In genomic region chr11:120798854-120799253, GRCh38 we compare ENCODE assay signal across 30 cellular contexts.
"Had no signal": no experiment of that assay in that cellular context is flagged by ENCODE, and none has a peak within 500 bp of the region (broad histone marks: within the 10 kb centered on the region; RNA-seq: fewer than 3 reads in every experiment).

No MANE protein-coding gene starts in this region.

- H3K36me3 Mint-ChIP-seq: activated CD8-positive, alpha-beta memory T cell treated with anti-CD3 and anti-CD28 coated beads, Interleukin-2, amount 10 ng/mL, durations not matched to agents 7 days and 5 days; activated naive CD4-positive, alpha-beta T cell treated with anti-CD3 and anti-CD28 coated beads, Interleukin-2, amount 50 U/mL, for 72 hours; mesothelial cell of epicardium; natural killer cell treated with Interleukin-12 subunit alpha and Interleukin-12 subunit beta and Interleukin-15 and Interleukin-18, amount 100 ng/mL, for 72 hours; stimulated activated effector memory CD8-positive, alpha-beta T cell treated with anti-CD3 and anti-CD28 coated beads, Interleukin-12 subunit alpha, Interleukin-12 subunit beta, amount 100 ng/mL, for 72 hours had no signal

- ATAC-seq: activated CD8-positive, alpha-beta memory T cell treated with anti-CD3 and anti-CD28 coated beads, Interleukin-2, amount 10 ng/mL, durations not matched to agents 7 days and 5 days; activated CD8-positive, alpha-beta T cell treated with anti-CD3 and anti-CD28 coated beads for 36 hours; activated naive CD4-positive, alpha-beta T cell treated with anti-CD3 and anti-CD28 coated beads, Interleukin-2, amount 50 U/mL, for 72 hours; esophagus mucosa; natural killer cell treated with Interleukin-12 subunit alpha and Interleukin-12 subunit beta and Interleukin-15 and Interleukin-18, amount 100 ng/mL, for 72 hours; stimulated activated effector memory CD8-positive, alpha-beta T cell treated with anti-CD3 and anti-CD28 coated beads, Interleukin-12 subunit alpha, Interleukin-12 subunit beta, amount 100 ng/mL, for 72 hours had no signal

- H3K4me3 ChIP-seq: left ventricle myocardium inferior, ovary, prostate gland, right atrium auricular region, stomach, suprapubic skin, tibial nerve, uterus had no signal

- H3K36me3 ChIP-seq: brain microvascular endothelial cell, left ventricle myocardium inferior, neutrophil, ovary, prostate gland, right atrium auricular region, stomach, suprapubic skin, tibial nerve, uterus had no signal

- DNase-seq: activated CD4-positive, alpha-beta T cell treated with anti-CD3 and anti-CD28 coated beads for 48 hours; activated CD4-positive, CD25-positive, alpha-beta regulatory T cell; activated CD8-positive, alpha-beta memory T cell treated with anti-CD3 and anti-CD28 coated beads, Interleukin-2, amount 10 ng/mL, durations not matched to agents 7 days and 5 days; activated CD8-positive, alpha-beta T cell treated with anti-CD3 and anti-CD28 coated beads for 36 hours; activated gamma-delta T cell; activated T-cell treated with anti-CD3 and anti-CD28 coated beads for 4 hours; brain microvascular endothelial cell; caudate nucleus; dermis blood vessel endothelial cell; effector CD8-positive, alpha-beta T cell; foreskin melanocyte; left ventricle myocardium inferior; ovary; stimulated activated CD4-positive, alpha-beta T cell treated with anti-CD3 and anti-CD28 coated beads, Interleukin-12 subunit alpha, Interleukin-12 subunit beta, amount 100 ng/mL, for 4 hours; stimulated activated CD4-positive, alpha-beta T cell treated with anti-CD3 and anti-CD28 coated beads, Interleukin-1b, Interleukin-23, amount 100 ng/mL, for 48 hours; stomach; T1000; uterus had no signal

- H3K9me3 Mint-ChIP-seq: activated CD8-positive, alpha-beta T cell treated with anti-CD3 and anti-CD28 coated beads for 36 hours; activated naive CD4-positive, alpha-beta T cell treated with anti-CD3 and anti-CD28 coated beads, Interleukin-2, amount 50 U/mL, for 72 hours; activated T-helper 1 cell treated with anti-CD3 and anti-CD28 coated beads, Interleukin-12 subunit alpha, Interleukin-12 subunit beta, Interleukin-2, Interleukin-4 antibody, amounts not matched to agents 30 ng/mL and 10 ng/mL and 1 ng/mL, durations not matched to agents 14 hours and 24 hours and 36 hours; mesothelial cell of epicardium; natural killer cell treated with Interleukin-12 subunit alpha and Interleukin-12 subunit beta and Interleukin-15 and Interleukin-18, amount 100 ng/mL, for 72 hours; stimulated activated effector memory CD8-positive, alpha-beta T cell treated with anti-CD3 and anti-CD28 coated beads, Interleukin-12 subunit alpha, Interleukin-12 subunit beta, amount 100 ng/mL, for 72 hours had no signal

- H3K27ac ChIP-seq: brain microvascular endothelial cell, left ventricle myocardium inferior, neutrophil, ovary, prostate gland, right atrium auricular region, stomach, suprapubic skin, tibial nerve, uterus had no signal

- H3K4me3 Mint-ChIP-seq: activated CD8-positive, alpha-beta memory T cell treated with anti-CD3 and anti-CD28 coated beads, Interleukin-2, amount 10 ng/mL, durations not matched to agents 7 days and 5 days; activated CD8-positive, alpha-beta T cell treated with anti-CD3 and anti-CD28 coated beads for 36 hours; activated T-helper 1 cell treated with anti-CD3 and anti-CD28 coated beads, Interleukin-12 subunit alpha, Interleukin-12 subunit beta, Interleukin-2, Interleukin-4 antibody, amounts not matched to agents 30 ng/mL and 10 ng/mL and 1 ng/mL, durations not matched to agents 14 hours and 24 hours and 36 hours; mesothelial cell of epicardium; natural killer cell treated with Interleukin-12 subunit alpha and Interleukin-12 subunit beta and Interleukin-15 and Interleukin-18, amount 100 ng/mL, for 72 hours; stimulated activated effector memory CD8-positive, alpha-beta T cell treated with anti-CD3 and anti-CD28 coated beads, Interleukin-12 subunit alpha, Interleukin-12 subunit beta, amount 100 ng/mL, for 72 hours had no signal

- H3K9me3 ChIP-seq: left ventricle myocardium inferior, neutrophil, ovary, prostate gland, right atrium auricular region, stomach, suprapubic skin, tibial nerve, uterus had no signal

- H3K27ac Mint-ChIP-seq: activated CD8-positive, alpha-beta memory T cell treated with anti-CD3 and anti-CD28 coated beads, Interleukin-2, amount 10 ng/mL, durations not matched to agents 7 days and 5 days; activated CD8-positive, alpha-beta T cell treated with anti-CD3 and anti-CD28 coated beads for 36 hours; activated naive CD4-positive, alpha-beta T cell treated with anti-CD3 and anti-CD28 coated beads, Interleukin-2, amount 50 U/mL, for 72 hours; activated T-helper 1 cell treated with anti-CD3 and anti-CD28 coated beads, Interleukin-12 subunit alpha, Interleukin-12 subunit beta, Interleukin-2, Interleukin-4 antibody, amounts not matched to agents 30 ng/mL and 10 ng/mL and 1 ng/mL, durations not matched to agents 14 hours and 24 hours and 36 hours; mesothelial cell of epicardium; natural killer cell treated with Interleukin-12 subunit alpha and Interleukin-12 subunit beta and Interleukin-15 and Interleukin-18, amount 100 ng/mL, for 72 hours; stimulated activated effector memory CD8-positive, alpha-beta T cell treated with anti-CD3 and anti-CD28 coated beads, Interleukin-12 subunit alpha, Interleukin-12 subunit beta, amount 100 ng/mL, for 72 hours had no signal

- H3K27me3 ChIP-seq: brain microvascular endothelial cell, ovary, right atrium auricular region, tibial nerve, uterus had no signal

- H3K4me1 Mint-ChIP-seq: activated CD8-positive, alpha-beta memory T cell treated with anti-CD3 and anti-CD28 coated beads, Interleukin-2, amount 10 ng/mL, durations not matched to agents 7 days and 5 days; mesothelial cell of epicardium had no signal

- FAIRE-seq: endothelial cell of umbilical vein had no signal

- H3K4me1 ChIP-seq: left ventricle myocardium inferior, prostate gland, right atrium auricular region, stomach, suprapubic skin, tibial nerve, uterus had no signal
